Comparison of ENCODE assay signal across 16 cellular contexts in the genomic region with DNA sequence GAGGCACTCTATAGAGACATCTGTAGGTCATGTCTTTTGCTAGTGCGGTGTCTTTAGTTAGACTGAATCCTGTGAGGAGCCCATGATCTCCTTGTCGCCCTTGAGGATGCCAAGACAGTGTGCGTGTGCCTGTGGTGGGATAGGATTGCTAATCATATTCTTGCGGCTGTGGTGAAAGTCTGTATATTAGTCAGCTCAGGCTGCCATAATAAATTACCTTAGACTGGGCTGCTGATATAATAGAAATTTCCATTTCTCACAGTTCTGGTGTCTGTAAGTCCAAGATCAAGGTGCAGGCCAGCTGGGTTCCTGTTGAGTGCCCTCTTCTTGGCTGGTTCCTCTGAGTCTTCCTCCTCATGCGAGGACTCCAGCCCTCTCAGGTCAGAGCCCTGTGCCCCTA.
DNase-seq lines count a peak whose midpoint lies in the region; ATAC-seq, FAIRE-seq and TF ChIP-seq lines count a peak whose summit lies in the region.
"Had no signal": no experiment of that assay in that cellular context is flagged by ENCODE, and none has a peak within 500 bp of the region (broad histone marks: within the 10 kb centered on the region; RNA-seq: fewer than 3 reads in every experiment).

No MANE protein-coding gene starts in this region.

- peaks cover 69% of the 10 kb centered on the region for H3K4me1 ChIP-seq in GM12878 (ENCODE audit: control insufficient read depth, insufficient read depth, low read length)

- no peaks in the 10 kb centered on the region for H3K9me3 ChIP-seq in GM12878 (replicated peaks; ENCODE audit: control insufficient read depth, insufficient read depth, low read length)
- H3K9me3 ChIP-seq: gastroesophageal sphincter had no signal

- no TSS peak for BruUV-seq in GM12878 (replicated peaks; lab: Mats Ljungman, UMichigan)

- peaks cover 0 to 6% of the 10 kb centered on the region in 2 experiments; a peak in 3 of 4 replicates for H3K36me3 ChIP-seq in GM12878 (ENCODE audit: control insufficient read depth in 2 of 2, insufficient read depth in 2 of 2, low read length in 1 of 2)
- H3K36me3 ChIP-seq: gastroesophageal sphincter had no signal

- TF ChIP-seq RAD21 in GM12878 (IDR thresholded peaks at IDR 0.05; ENCODE audit: insufficient read depth, low read depth, low read length), result no peak

- peak overlapping the region; percentile 77 for H3K4me2 ChIP-seq in GM12878 (ENCODE audit: control insufficient read depth, insufficient read depth)

- 56% methylated on average over 5 of the region's 5 CpGs for WGBS in GM12878 (ENCODE audit: insufficient coverage, insufficient replicate concordance, low lambda C conversion rate, missing lambda C conversion rate)

- TF ChIP-seq EP300 in GM12878 (IDR thresholded peaks at IDR 0.05; ENCODE audit: borderline replicate concordance in 1 of 2, control insufficient read depth in 1 of 2, low read depth in 2 of 2, low read length in 2 of 2), result peak; percentile 88 to 91

- peak overlapping the region; percentile 58 for H3K27ac Mint-ChIP-seq in activated T-cell treated with anti-CD3 and anti-CD28 coated beads, Interleukin-2, amount 50 U/mL, for 24 hours

- no peaks in the 10 kb centered on the region; the same call in 1 of the 2 replicates for H4K20me1 ChIP-seq in GM12878 (ENCODE audit: control insufficient read depth, insufficient read depth)

- in situ Hi-C loops in GM12878 (cut with MboI), result loop anchor here (5.0 to 10.0 kb wide), 2 partner anchors 135 to 1172 kb away; no protein-coding TSS in a partner anchor

- H3K9me3 Mint-ChIP-seq in activated T-cell treated with anti-CD3 and anti-CD28 coated beads, Interleukin-2, amount 50 U/mL, for 24 hours, result no peaks in the 10 kb centered on the region

- CTCF ChIA-PET in GM12878 (lab: Yijun Ruan, JAX), result interaction anchor here (1.0 to 8.2 kb wide), 13 partner anchors 10 to 138 kb away, joined by 3 to 146 read pairs (median 4); no protein-coding TSS in a partner anchor

- FAIRE-seq in GM12878 (lab: Jason Lieb, UNC), result no peak
- FAIRE-seq: small intestine, urothelium cell line had no signal

- H3K36me3 Mint-ChIP-seq in activated T-cell treated with anti-CD3 and anti-CD28 coated beads, Interleukin-2, amount 50 U/mL, for 24 hours (ENCODE audit: low read depth), result peaks cover 38% of the 10 kb centered on the region

- peaks cover 87% of the 10 kb centered on the region for H3K4me1 Mint-ChIP-seq in activated T-cell treated with anti-CD3 and anti-CD28 coated beads, Interleukin-2, amount 50 U/mL, for 24 hours (ENCODE audit: low read depth)

- RAD21 ChIA-PET in GM12878 (lab: Charles Lee; ENCODE audit: unreplicated experiment), result interaction anchor here (0.7 to 8.2 kb wide), 25 partner anchors 9 to 236 kb away, joined by 3 to 75 read pairs (median 5); a partner anchor contains a TSS

- peak overlapping the region; percentile 4; the same call in 1 of the 2 replicates for H3K9ac ChIP-seq in GM12878 (ENCODE audit: control insufficient read depth, insufficient read depth, low read length)

- intact Hi-C loops in GM12878 (cut with micrococcal nuclease; ENCODE audit: unreplicated experiment), result loop anchor here (2.0 to 5.0 kb wide), 4 partner anchors 56 to 1175 kb away; no protein-coding TSS in a partner anchor

- no peak overlapping the region for H3K4me3 ChIP-seq in GM12878
- H3K4me3 ChIP-seq: dorsolateral prefrontal cortex, gastroesophageal sphincter had no signal

- no peaks in the 10 kb centered on the region for H3K27me3 Mint-ChIP-seq in activated T-cell treated with anti-CD3 and anti-CD28 coated beads, Interleukin-2, amount 50 U/mL, for 24 hours

- H2AFZ ChIP-seq in GM12878 (ENCODE audit: control insufficient read depth, low read depth, low read length), result no peak overlapping the region

- peaks cover 93% of the 10 kb centered on the region for H3K79me2 ChIP-seq in GM12878 (ENCODE audit: control insufficient read depth, insufficient read depth, low read length)

- no peak for DNase-seq in activated T-cell treated with anti-CD3 and anti-CD28 coated beads, Interleukin-2, amount 50 U/mL, for 24 hours
- no peak for DNase-seq in activated T-cell treated with anti-CD3 and anti-CD28 coated beads, Interleukin-2, amount 50 U/mL, for 1 hour
- DNase-seq in GM12878 (ENCODE audit: low read depth, low spot score) (no peak), NCI-H2081 (lab: John Stamatoyannopoulos, UW) (no peak), NCI-H2171 (lab: John Stamatoyannopoulos, UW) (no peak)
- DNase-seq in stimulated activated naive CD8-positive, alpha-beta T cell treated with anti-CD3 and anti-CD28 coated beads, Interleukin-15, Interleukin-2, amounts not matched to agents 100 U/mL and 50 U/mL, for 24 hours, result peak; percentile 28
- DNase-seq: activated gamma-delta T cell, dorsolateral prefrontal cortex, kidney glomerular epithelial cell, NCI-H1105, RPMI8226, small intestine had no signal

- H3K27ac ChIP-seq in GM12878 (ENCODE audit: control insufficient read depth, insufficient read depth), result peak overlapping the region; percentile 62
- H3K27ac ChIP-seq: dorsolateral prefrontal cortex, gastroesophageal sphincter had no signal

- POLR2A ChIA-PET in GM12878 (lab: Charles Lee), result interaction anchor here (0.6 to 2.6 kb wide), 13 partner anchors 13 to 1170 kb away, joined by 3 to 11 read pairs (median 4); no protein-coding TSS in a partner anchor

- TF ChIP-seq POLR2A in GM12878 (IDR thresholded peaks at IDR 0.05; ENCODE audit: low read depth, low read length), result no peak

- peak; percentile 36 for ATAC-seq in HG03159 (IDR thresholded peaks at IDR 0.05; ENCODE audit: unreplicated experiment)
- peak; percentile 84 for ATAC-seq in GM12878
- peak; percentile 70 for ATAC-seq in stimulated activated naive CD8-positive, alpha-beta T cell treated with anti-CD3 and anti-CD28 coated beads, Interleukin-15, Interleukin-2, amounts not matched to agents 100 U/mL and 50 U/mL, for 24 hours
- ATAC-seq in HG03108 (IDR thresholded peaks at IDR 0.05; ENCODE audit: unreplicated experiment), result no peak
- ATAC-seq: gastroesophageal sphincter had no signal

- SMC1A ChIA-PET in GM12878 (lab: Charles Lee; ENCODE audit: uncharacterized antibody, unreplicated experiment), result interaction anchor here (0.7 to 11.8 kb wide), 29 partner anchors 7 to 276 kb away, joined by 3 to 123 read pairs (median 13); a partner anchor contains a TSS

- TF ChIP-seq CTCF in GM12878 (IDR thresholded peaks at IDR 0.05 in 2 of 3, conservative IDR thresholded peaks at IDR 0.05 in 1 of 3; ENCODE audit: control insufficient read depth in 2 of 3, extremely low read depth in 1 of 3, insufficient read depth in 1 of 3, low read depth in 3 of 3, low read length in 3 of 3), result no peak

- H3K27me3 ChIP-seq in GM12878 (replicated peaks in 1 of 2; ENCODE audit: control insufficient read depth in 2 of 2, insufficient read depth in 2 of 2, low read length in 1 of 2), result no peaks in the 10 kb centered on the region
- H3K27me3 ChIP-seq: dorsolateral prefrontal cortex, gastroesophageal sphincter had no signal

- H3K4me3 Mint-ChIP-seq in activated T-cell treated with anti-CD3 and anti-CD28 coated beads, Interleukin-2, amount 50 U/mL, for 24 hours, result no peak overlapping the region

TF ChIP-seq in GM12878, 131 proteins besides CTCF, POLR2A, EP300 and RAD21 (continues in another document):
- TF ChIP-seq, protein P1, sequence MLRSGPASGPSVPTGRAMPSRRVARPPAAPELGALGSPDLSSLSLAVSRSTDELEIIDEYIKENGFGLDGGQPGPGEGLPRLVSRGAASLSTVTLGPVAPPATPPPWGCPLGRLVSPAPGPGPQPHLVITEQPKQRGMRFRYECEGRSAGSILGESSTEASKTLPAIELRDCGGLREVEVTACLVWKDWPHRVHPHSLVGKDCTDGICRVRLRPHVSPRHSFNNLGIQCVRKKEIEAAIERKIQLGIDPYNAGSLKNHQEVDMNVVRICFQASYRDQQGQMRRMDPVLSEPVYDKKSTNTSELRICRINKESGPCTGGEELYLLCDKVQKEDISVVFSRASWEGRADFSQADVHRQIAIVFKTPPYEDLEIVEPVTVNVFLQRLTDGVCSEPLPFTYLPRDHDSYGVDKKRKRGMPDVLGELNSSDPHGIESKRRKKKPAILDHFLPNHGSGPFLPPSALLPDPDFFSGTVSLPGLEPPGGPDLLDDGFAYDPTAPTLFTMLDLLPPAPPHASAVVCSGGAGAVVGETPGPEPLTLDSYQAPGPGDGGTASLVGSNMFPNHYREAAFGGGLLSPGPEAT (IDR thresholded peaks at IDR 0.05; ENCODE audit: low read depth), result peak; percentile 54; the same call in 1 of the 2 replicates
- TF ChIP-seq, protein P2, sequence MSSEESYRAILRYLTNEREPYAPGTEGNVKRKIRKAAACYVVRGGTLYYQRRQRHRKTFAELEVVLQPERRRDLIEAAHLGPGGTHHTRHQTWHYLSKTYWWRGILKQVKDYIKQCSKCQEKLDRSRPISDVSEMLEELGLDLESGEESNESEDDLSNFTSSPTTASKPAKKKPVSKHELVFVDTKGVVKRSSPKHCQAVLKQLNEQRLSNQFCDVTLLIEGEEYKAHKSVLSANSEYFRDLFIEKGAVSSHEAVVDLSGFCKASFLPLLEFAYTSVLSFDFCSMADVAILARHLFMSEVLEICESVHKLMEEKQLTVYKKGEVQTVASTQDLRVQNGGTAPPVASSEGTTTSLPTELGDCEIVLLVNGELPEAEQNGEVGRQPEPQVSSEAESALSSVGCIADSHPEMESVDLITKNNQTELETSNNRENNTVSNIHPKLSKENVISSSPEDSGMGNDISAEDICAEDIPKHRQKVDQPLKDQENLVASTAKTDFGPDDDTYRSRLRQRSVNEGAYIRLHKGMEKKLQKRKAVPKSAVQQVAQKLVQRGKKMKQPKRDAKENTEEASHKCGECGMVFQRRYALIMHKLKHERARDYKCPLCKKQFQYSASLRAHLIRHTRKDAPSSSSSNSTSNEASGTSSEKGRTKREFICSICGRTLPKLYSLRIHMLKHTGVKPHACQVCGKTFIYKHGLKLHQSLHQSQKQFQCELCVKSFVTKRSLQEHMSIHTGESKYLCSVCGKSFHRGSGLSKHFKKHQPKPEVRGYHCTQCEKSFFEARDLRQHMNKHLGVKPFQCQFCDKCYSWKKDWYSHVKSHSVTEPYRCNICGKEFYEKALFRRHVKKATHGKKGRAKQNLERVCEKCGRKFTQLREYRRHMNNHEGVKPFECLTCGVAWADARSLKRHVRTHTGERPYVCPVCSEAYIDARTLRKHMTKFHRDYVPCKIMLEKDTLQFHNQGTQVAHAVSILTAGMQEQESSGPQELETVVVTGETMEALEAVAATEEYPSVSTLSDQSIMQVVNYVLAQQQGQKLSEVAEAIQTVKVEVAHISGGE (CRISPR knock-in tag; IDR thresholded peaks at IDR 0.05), result no peak
- TF ChIP-seq CREB1 (IDR thresholded peaks at IDR 0.05; ENCODE audit: low read depth), result 0 out of 2 replicates have a peak, but pooled peaks have one; percentile 26
- no peak for TF ChIP-seq ZNF24 (IDR thresholded peaks at IDR 0.05)
- no peak for TF ChIP-seq SIN3A (IDR thresholded peaks at IDR 0.05; ENCODE audit: low read depth, low read length)
- peak; percentile 76; the same call in 1 of the 3 replicates for TF ChIP-seq POU2F2 (IDR thresholded peaks at IDR 0.05; ENCODE audit: borderline replicate concordance, low read depth, low read length)
- peak; percentile 54; the same call in 1 of the 2 replicates for TF ChIP-seq ATF7 (IDR thresholded peaks at IDR 0.05; ENCODE audit: low read depth)
- TF ChIP-seq GATAD2B (conservative IDR thresholded peaks at IDR 0.05; ENCODE audit: low read depth), result no peak
- TF ChIP-seq SMC3 (IDR thresholded peaks at IDR 0.05; ENCODE audit: borderline replicate concordance, low read length), result no peak
